8 cellular contexts compared by ENCODE assay signal in genomic region chr5:132479073-132479811, GRCh38. TPM values are rescaled to one million over a fixed set of nuclear protein-coding genes. Genes with fewer than 3 reads are reported as not detected.
DNase-seq lines count a peak whose midpoint lies in the region; ATAC-seq and TF ChIP-seq lines count a peak whose summit lies in the region.

No MANE protein-coding gene starts in this region.

- H3K36me3 ChIP-seq in neural progenitor cell (no peaks in the 10 kb centered on the region), mesenchymal stem cell (ENCODE audit: control insufficient read depth in 1 of 2, insufficient read depth in 2 of 2, low read depth in 1 of 2, low read length in 2 of 2) (peaks cover 19 to 31% of the 10 kb centered on the region in 2 experiments)

- no peak for TF ChIP-seq CTCF in activated CD8-positive, alpha-beta T cell treated with anti-CD3 and anti-CD28 coated beads for 36 hours (IDR thresholded peaks at IDR 0.05)
- no peak for TF ChIP-seq CTCF in neural progenitor cell (IDR thresholded peaks at IDR 0.05)

- H3K4me3 ChIP-seq in neural progenitor cell, result no peak overlapping the region
- no peak overlapping the region for H3K4me3 ChIP-seq in mesenchymal stem cell (ENCODE audit: insufficient read depth in 1 of 2, low read depth in 1 of 2, low read length in 2 of 2)

- peaks cover 15% of the 10 kb centered on the region for H3K36me3 Mint-ChIP-seq in activated CD8-positive, alpha-beta T cell treated with anti-CD3 and anti-CD28 coated beads for 36 hours (ENCODE audit: low read depth)
- peaks cover 3% of the 10 kb centered on the region for H3K36me3 Mint-ChIP-seq in neural progenitor cell

- no peak overlapping the region for H3K4me3 Mint-ChIP-seq in activated CD8-positive, alpha-beta T cell treated with anti-CD3 and anti-CD28 coated beads for 36 hours
- no peak overlapping the region for H3K4me3 Mint-ChIP-seq in neural progenitor cell

- no peak overlapping the region for H3K14ac ChIP-seq in mesenchymal stem cell (ENCODE audit: low read length in 2 of 2)

- no peaks in the 10 kb centered on the region for H4K20me1 ChIP-seq in neural progenitor cell (ENCODE audit: low read depth)

- ATAC-seq in GM18867 (IDR thresholded peaks at IDR 0.05; ENCODE audit: unreplicated experiment) (peak; percentile 41), HG02678 (IDR thresholded peaks at IDR 0.05; ENCODE audit: unreplicated experiment) (peak; percentile 53), SK-N-SH treated with all-trans-retinoic acid at 6 μM for 48 hours (no peak)
- peak; percentile 5 for ATAC-seq in activated CD8-positive, alpha-beta T cell treated with anti-CD3 and anti-CD28 coated beads for 36 hours

- DNase-seq in activated CD8-positive, alpha-beta T cell treated with anti-CD3 and anti-CD28 coated beads for 36 hours, result peak; percentile 9
- peak; percentile 12 for DNase-seq in posterior vena cava (ENCODE audit: low spot score)
- no peak for DNase-seq in neural progenitor cell (ENCODE audit: low spot score)
- DNase-seq in mesenchymal stem cell, result no peak
- no peak for DNase-seq in amygdala (lab: John Stamatoyannopoulos, UW)

- no peak overlapping the region for H2AFZ ChIP-seq in neural progenitor cell (replicated peaks)
- H2AFZ ChIP-seq in mesenchymal stem cell (ENCODE audit: low read depth, low read length), result no peak overlapping the region

- intact Hi-C loops in activated CD8-positive, alpha-beta T cell treated with anti-CD3 and anti-CD28 coated beads for 36 hours (cut with micrococcal nuclease), result no loop called here
- intact Hi-C loops in posterior vena cava (cut with DNase I), result no loop called here

- no peak overlapping the region for H3K18ac ChIP-seq in mesenchymal stem cell (ENCODE audit: low read depth in 1 of 2, low read length in 2 of 2)

- POLR2A ChIA-PET in activated CD8-positive, alpha-beta T cell treated with anti-CD3 and anti-CD28 coated beads for 36 hours (lab: Charles Lee), result interaction anchor here (0.8 to 36.6 kb wide), 18 partner anchors 3 to 260 kb away, joined by 3 to 1641 read pairs (median 27); partner anchors contain the start of gene IRF1

- no peak overlapping the region for H2BK120ac ChIP-seq in mesenchymal stem cell (ENCODE audit: low read depth, low read length)

- H3K9me3 Mint-ChIP-seq in activated CD8-positive, alpha-beta T cell treated with anti-CD3 and anti-CD28 coated beads for 36 hours, result no peaks in the 10 kb centered on the region
- H3K9me3 Mint-ChIP-seq in neural progenitor cell, result no peaks in the 10 kb centered on the region

- no peak overlapping the region for H2AK5ac ChIP-seq in mesenchymal stem cell (ENCODE audit: low read length, severe bottlenecking)

- H3K4me1 ChIP-seq in neural progenitor cell, result no peaks in the 10 kb centered on the region
- H3K4me1 ChIP-seq in mesenchymal stem cell (ENCODE audit: control insufficient read depth, insufficient read depth, low read depth, low read length), result peaks cover 17% of the 10 kb centered on the region

- 94% methylated on average over 3 of the region's 3 CpGs for WGBS in mesenchymal stem cell

- no peak overlapping the region for H3K4me2 ChIP-seq in neural progenitor cell
- H3K4me2 ChIP-seq in mesenchymal stem cell (ENCODE audit: low read length, poor library complexity, severe bottlenecking), result no peak overlapping the region

- H3K27me3 ChIP-seq in neural progenitor cell, result no peaks in the 10 kb centered on the region
- H3K27me3 ChIP-seq in mesenchymal stem cell (ENCODE audit: control insufficient read depth in 1 of 2, insufficient read depth in 1 of 2, low read length in 2 of 2), result no peaks in the 10 kb centered on the region

- CTCF ChIA-PET in activated CD8-positive, alpha-beta T cell treated with anti-CD3 and anti-CD28 coated beads for 36 hours (lab: Charles Lee), result interaction anchor here (0.6 to 4.9 kb wide), 15 partner anchors 8 to 222 kb away, joined by 3 to 48 read pairs (median 7); partner anchors contain the start of gene IRF1

- H3K27ac ChIP-seq in neural progenitor cell, result no peak overlapping the region
- H3K27ac ChIP-seq in mesenchymal stem cell (ENCODE audit: low read length, poor library complexity, severe bottlenecking), result no peak overlapping the region

- no peak overlapping the region for H3K9ac ChIP-seq in neural progenitor cell
- H3K9ac ChIP-seq in mesenchymal stem cell (ENCODE audit: low read length), result no peak overlapping the region

- no peak overlapping the region for H2BK12ac ChIP-seq in mesenchymal stem cell (ENCODE audit: low read length in 2 of 2)

- H4K91ac ChIP-seq in mesenchymal stem cell (ENCODE audit: low read length), result no peak overlapping the region

- H3K27me3 Mint-ChIP-seq in activated CD8-positive, alpha-beta T cell treated with anti-CD3 and anti-CD28 coated beads for 36 hours, result no peaks in the 10 kb centered on the region
- peaks cover 6% of the 10 kb centered on the region for H3K27me3 Mint-ChIP-seq in neural progenitor cell (ENCODE audit: insufficient read depth, low read depth)

- no peak overlapping the region for H4K8ac ChIP-seq in mesenchymal stem cell (ENCODE audit: low read length)

- no peak overlapping the region for H2BK15ac ChIP-seq in mesenchymal stem cell (ENCODE audit: low read depth, poor library complexity, severe bottlenecking)

- peaks cover 7% of the 10 kb centered on the region for H3K79me1 ChIP-seq in mesenchymal stem cell (replicated peaks; ENCODE audit: low read length, poor library complexity, severe bottlenecking)

- no peaks in the 10 kb centered on the region for H3K79me2 ChIP-seq in neural progenitor cell (ENCODE audit: low read depth)

- H3K9me3 ChIP-seq in neural progenitor cell (ENCODE audit: low read depth), result no peaks in the 10 kb centered on the region
- H3K9me3 ChIP-seq in mesenchymal stem cell (ENCODE audit: control insufficient read depth, low read length), result no peaks in the 10 kb centered on the region

- H3K4me1 Mint-ChIP-seq in activated CD8-positive, alpha-beta T cell treated with anti-CD3 and anti-CD28 coated beads for 36 hours (ENCODE audit: low read depth), result peaks cover 73% of the 10 kb centered on the region
- peaks cover 7% of the 10 kb centered on the region for H3K4me1 Mint-ChIP-seq in neural progenitor cell

- H3K4ac ChIP-seq in mesenchymal stem cell (ENCODE audit: low read depth in 1 of 2, low read length in 2 of 2), result no peak overlapping the region

- peaks cover 4% of the 10 kb centered on the region for H3F3A ChIP-seq in neural progenitor cell (ENCODE audit: low read depth)

- H3K27ac Mint-ChIP-seq in activated CD8-positive, alpha-beta T cell treated with anti-CD3 and anti-CD28 coated beads for 36 hours, result peak overlapping the region; percentile 35
- H3K27ac Mint-ChIP-seq in neural progenitor cell, result no peak overlapping the region

- no peak overlapping the region for H2BK5ac ChIP-seq in mesenchymal stem cell (ENCODE audit: low read depth, low read length, poor library complexity, severe bottlenecking)

- H3K23ac ChIP-seq in mesenchymal stem cell (ENCODE audit: low read length in 2 of 2), result no peak overlapping the region

TF ChIP-seq in SK-N-SH treated with all-trans-retinoic acid at 6 μM for 48 hours, 23 proteins besides CTCF, POLR2A, EP300 and RAD21:
- TF ChIP-seq ZC3H10 (CRISPR knock-in tag; IDR thresholded peaks at IDR 0.05), result no peak
- no peak for TF ChIP-seq TSHZ2 (CRISPR knock-in tag; IDR thresholded peaks at IDR 0.05)
- TF ChIP-seq ZNF8 (CRISPR knock-in tag; IDR thresholded peaks at IDR 0.05), result no peak
- no peak for TF ChIP-seq BACH2 (CRISPR knock-in tag; IDR thresholded peaks at IDR 0.05; ENCODE audit: borderline replicate concordance)
- no peak for TF ChIP-seq OSR1 (CRISPR knock-in tag; IDR thresholded peaks at IDR 0.05)

RNA-seq across cellular contexts. Expression of gene IRF1, which starts 11.3 kb away (rescaled TPM):
- 100 to 1,000 TPM; 121 to 128 TPM for total RNA-seq in activated CD8-positive, alpha-beta T cell treated with anti-CD3 and anti-CD28 coated beads for 36 hours
- total RNA-seq in posterior vena cava (10 to 100 TPM; 18.7 to 20.5 TPM), neural progenitor cell (ENCODE audit: low replicate concordance) (3.7 and 7.1 TPM in 2 replicates)
- polyA plus RNA-seq in mesenchymal stem cell (2013, experiment 1 of 2), result 33.6 TPM
- polyA plus RNA-seq in mesenchymal stem cell (2013, experiment 2 of 2), result 35.8 TPM

Comparison
In these comparisons a context has a peak if more than half of its experiments do, and no peak if none do; other contexts are left out.
1. DNase-seq: peak in activated CD8-positive, alpha-beta T cell treated with anti-CD3 and anti-CD28 coated beads for 36 hours (single experiment) and posterior vena cava (single experiment); none in neural progenitor cell (single experiment), mesenchymal stem cell (single experiment) and amygdala (0 of 56).
2. RNA of gene IRF1, which starts 11.3 kb away (total RNA-seq): 121 to 128 TPM in activated CD8-positive, alpha-beta T cell treated with anti-CD3 and anti-CD28 coated beads for 36 hours; 18.7 to 20.5 TPM in posterior vena cava and 3.7 to 7.1 TPM in neural progenitor cell; every median in the first group is over 4 times any median in the second.